17 cellular contexts compared by ENCODE assay signal in the genomic region with DNA sequence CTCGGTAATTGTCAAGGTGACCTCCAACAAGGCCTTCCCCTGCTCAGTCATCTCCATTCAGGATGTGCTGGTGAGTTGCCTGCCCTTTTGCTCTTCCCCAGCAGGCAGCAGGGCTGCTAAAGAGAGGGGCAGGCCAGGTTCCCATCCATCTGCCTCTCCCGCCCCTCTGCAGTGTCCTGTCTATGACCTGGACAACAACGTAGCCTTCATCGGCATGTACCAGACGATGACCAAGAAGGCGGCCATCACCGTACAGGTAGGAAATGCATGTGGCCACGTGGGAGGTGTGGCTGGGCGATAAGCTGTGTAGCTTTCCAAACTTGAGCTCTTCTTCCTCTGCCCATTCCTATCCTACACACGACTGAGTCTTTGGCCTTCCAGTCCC. TPM values are rescaled to one million over a fixed set of nuclear protein-coding genes. Genes with fewer than 3 reads are reported as not detected.
DNase-seq lines count a peak whose midpoint lies in the region; ATAC-seq, FAIRE-seq and TF ChIP-seq lines count a peak whose summit lies in the region.
"Had no signal": no experiment of that assay in that cellular context is flagged by ENCODE, and none has a peak within 500 bp of the region (broad histone marks: within the 10 kb centered on the region; RNA-seq: fewer than 3 reads in every experiment).

No MANE protein-coding gene starts in this region.

- no peak for TF ChIP-seq CTCF in GM12865 (IDR thresholded peaks at IDR 0.05; ENCODE audit: insufficient read depth, low read depth, low read length, missing control alignments)
- no peak for TF ChIP-seq CTCF in kidney (IDR thresholded peaks at IDR 0.05; ENCODE audit: borderline replicate concordance, extremely low read depth, insufficient read depth)

- H3K9ac ChIP-seq in kidney (ENCODE audit: low read length in 2 of 2): no peak overlapping the region

- peak; percentile 51 for DNase-seq in activated effector memory CD4-positive, alpha-beta T cell treated with anti-CD3 and anti-CD28 coated beads, Interleukin-2, amount 50 U/mL, for 16 hours
- DNase-seq in activated effector memory CD4-positive, alpha-beta T cell treated with Interleukin-2 at 50 U/mL for 16 hours: no peak
- DNase-seq in GM12865 (ENCODE audit: low read depth) (peak; percentile 0), kidney (peak; percentile 43), sciatic nerve (ENCODE audit: low spot score) (peak; percentile 47), NCI-H187 treated with DMSO at 0.1 percent for 48 hours (lab: John Stamatoyannopoulos, UW) (no peak), NCI-H510A (lab: John Stamatoyannopoulos, UW) (no peak)
- no peak for DNase-seq in effector CD8-positive, alpha-beta T cell (lab: John Stamatoyannopoulos, UW)
- DNase-seq: Caco-2; MM.1S; NCI-H1105 treated with DMSO at 0.1 percent for 48 hours; NCI-H2029 treated with DMSO at 0.1 percent for 48 hours; NCI-H524 treated with DMSO at 0.1 percent for 48 hours; NK-92 treated with Interleukin-12 subunit alpha and Interleukin-12 subunit beta, amount 100 ng/mL, for 24 hours; OCI-M1; RPMI8226 had no signal

- H3K4me3 ChIP-seq in GM12865 (ENCODE audit: low read depth, low read length): no peak overlapping the region
- H3K4me3 ChIP-seq in kidney (ENCODE audit: low read length in 2 of 2): no peak overlapping the region

- intact Hi-C loops in kidney (cut with DNase I) (no loop called here), sciatic nerve (cut with DNase I) (no loop called here)

- no peak overlapping the region for H3K27ac ChIP-seq in kidney (ENCODE audit: low read depth in 2 of 2, low read length in 2 of 2)

- H3K4me1 ChIP-seq in kidney (ENCODE audit: control insufficient read depth in 1 of 2, insufficient read depth in 1 of 2, low read depth in 1 of 2, low read length in 2 of 2): peaks cover 5 to 19% of the 10 kb centered on the region in 2 donors

- peaks cover 7 to 15% of the 10 kb centered on the region in 2 donors for H3K36me3 ChIP-seq in kidney (ENCODE audit: control insufficient read depth in 1 of 2, insufficient read depth in 2 of 2, low read length in 2 of 2)

- FAIRE-seq in kidney (lab: Jason Lieb, UNC): no peak
- FAIRE-seq: A204.1 had no signal

- no peak for ATAC-seq in sciatic nerve

- H3K9me3 ChIP-seq in kidney (ENCODE audit: control insufficient read depth in 1 of 2, low read length in 2 of 2): no peaks in the 10 kb centered on the region
- H3K9me3 ChIP-seq: Caco-2 had no signal

RNA-seq across cellular contexts. Expression of a gene that starts 4.0 kb away (rescaled TPM):
- 37.4 TPM for total RNA-seq in kidney
- 16.4 TPM for polyA plus RNA-seq in kidney (ENCODE audit: insufficient read depth, low read depth, low replicate concordance)
- 94.4 TPM for total RNA-seq in sciatic nerve

RNA-seq across cellular contexts. Expression of a gene that starts 16.6 kb away (rescaled TPM):
- total RNA-seq in kidney: 846 TPM
- polyA plus RNA-seq in kidney (ENCODE audit: insufficient read depth, low read depth, low replicate concordance): 776 TPM
- total RNA-seq in sciatic nerve: 1,988 TPM

RNA-seq across cellular contexts. Expression of a gene that starts 38.5 kb away (rescaled TPM):
- total RNA-seq in kidney (90.2 TPM), sciatic nerve (104 TPM)
- 29.4 TPM for polyA plus RNA-seq in kidney (ENCODE audit: insufficient read depth, low read depth, low replicate concordance)

RNA-seq across cellular contexts. Expression of a gene that starts 49.3 kb away (rescaled TPM):
- total RNA-seq in kidney: 70.2 TPM
- 14.5 TPM for polyA plus RNA-seq in kidney (ENCODE audit: insufficient read depth, low read depth, low replicate concordance)
- total RNA-seq in sciatic nerve: 68.7 TPM

RNA-seq across cellular contexts. Expression of a gene that starts 49.9 kb away (rescaled TPM):
- total RNA-seq in kidney: 24.7 TPM
- 8.5 TPM for polyA plus RNA-seq in kidney (ENCODE audit: insufficient read depth, low read depth, low replicate concordance)
- 36.8 TPM for total RNA-seq in sciatic nerve

Comparison
In these comparisons a context has a peak if more than half of its experiments do, and no peak if none do; other contexts are left out.
1. DNase-seq: peak in activated effector memory CD4-positive, alpha-beta T cell treated with anti-CD3 and anti-CD28 coated beads, Interleukin-2, amount 50 U/mL, for 16 hours (single experiment), GM12865 (single experiment), kidney (single experiment) and sciatic nerve (single experiment); none in activated effector memory CD4-positive, alpha-beta T cell treated with Interleukin-2 at 50 U/mL for 16 hours (single experiment), NCI-H187 treated with DMSO at 0.1 percent for 48 hours (single experiment), NCI-H510A (single experiment) and effector CD8-positive, alpha-beta T cell (single experiment).